In genomic region chr13:50352720-50353491, GRCh38 we compare ENCODE assay signal across 26 cellular contexts.
DNase-seq lines count a peak whose midpoint lies in the region; ATAC-seq and TF ChIP-seq lines count a peak whose summit lies in the region.
"Had no signal": no experiment of that assay in that cellular context is flagged by ENCODE, and none has a peak within 500 bp of the region (broad histone marks: within the 10 kb centered on the region; RNA-seq: fewer than 3 reads in every experiment).

No MANE protein-coding gene starts in this region.

- DNase-seq in left kidney (ENCODE audit: low read depth, low spot score) (peak; percentile 92), GM23338 (ENCODE audit: low spot score) (no peak), NCI-H748 (lab: John Stamatoyannopoulos, UW; ENCODE audit: unreplicated experiment) (no peak), NCI-H128 (lab: John Stamatoyannopoulos, UW; ENCODE audit: unreplicated experiment) (no peak)
- DNase-seq: activated CD4-positive, alpha-beta T cell treated with anti-CD3 and anti-CD28 coated beads, Interleukin-2, amount 50 U/mL, for 4 hours; activated CD4-positive, CD25-positive, alpha-beta regulatory T cell; Caco-2; DND-41; foreskin melanocyte; H9; left ventricle myocardium inferior; midbrain; naive thymus-derived CD8-positive, alpha-beta T cell; NCI-H1048; NCI-H187; NCI-H526; upper lobe of right lung had no signal

- no peaks in the 10 kb centered on the region for H3K4me1 Mint-ChIP-seq in GM23338

- CTCF ChIA-PET in HEK293 (lab: Yijun Ruan, JAX), result interaction anchor here (0.6 kb wide), 3 partner anchors 39 to 647 kb away, joined by 3 read pairs; no protein-coding TSS in a partner anchor

- no peak overlapping the region for H3K9ac ChIP-seq in parathyroid adenoma
- H3K9ac ChIP-seq: BLaER1 had no signal

- no peaks in the 10 kb centered on the region for H3K36me3 Mint-ChIP-seq in GM23338 (ENCODE audit: low read depth)
- H3K36me3 Mint-ChIP-seq: activated naive CD4-positive, alpha-beta T cell treated with anti-CD3 and anti-CD28 coated beads, Interleukin-2, amount 50 U/mL, for 24 hours; naive thymus-derived CD8-positive, alpha-beta T cell had no signal

- no peak overlapping the region for H3K4me3 Mint-ChIP-seq in GM23338
- H3K4me3 Mint-ChIP-seq: activated naive CD4-positive, alpha-beta T cell treated with anti-CD3 and anti-CD28 coated beads, Interleukin-2, amount 50 U/mL, for 24 hours; activated T-helper 17 cell treated with anti-CD3 and anti-CD28 coated beads, Interleukin-2, amount 50 U/mL, for 72 hours; central memory CD8-positive, alpha-beta T cell; H9; naive thymus-derived CD8-positive, alpha-beta T cell had no signal

- H3K79me2 ChIP-seq in parathyroid adenoma (no peaks in the 10 kb centered on the region), GM23338 (replicated peaks; ENCODE audit: insufficient read depth) (no peaks in the 10 kb centered on the region)

- H3K27me3 Mint-ChIP-seq in GM23338 (ENCODE audit: insufficient read depth, low read depth, poor library complexity), result no peaks in the 10 kb centered on the region
- H3K27me3 Mint-ChIP-seq: activated naive CD4-positive, alpha-beta T cell treated with anti-CD3 and anti-CD28 coated beads, Interleukin-2, amount 50 U/mL, for 24 hours; activated T-helper 17 cell treated with anti-CD3 and anti-CD28 coated beads, Interleukin-2, amount 50 U/mL, for 72 hours; central memory CD8-positive, alpha-beta T cell had no signal

- no peak for TF ChIP-seq CTCF in HEK293 (tag by site-specific recombination; IDR thresholded peaks at IDR 0.05)
- TF ChIP-seq CTCF in parathyroid adenoma (IDR thresholded peaks at IDR 0.05), result no peak
- no peak for TF ChIP-seq CTCF in GM23338 (conservative IDR thresholded peaks at IDR 0.05; ENCODE audit: low read depth in 2 of 2)

- H3K9me3 ChIP-seq in HEK293 (ENCODE audit: control insufficient read depth, insufficient read depth, low read depth, low read length) (no peaks in the 10 kb centered on the region), parathyroid adenoma (ENCODE audit: control insufficient read depth, low read length) (no peaks in the 10 kb centered on the region)
- H3K9me3 ChIP-seq: BLaER1, Caco-2, left ventricle myocardium inferior, prostate gland, upper lobe of right lung had no signal

- H3K4me2 ChIP-seq in parathyroid adenoma (ENCODE audit: low read length), result peak overlapping the region; percentile 10
- H3K4me2 ChIP-seq in GM23338, result no peak overlapping the region

- no peaks in the 10 kb centered on the region for H3F3A ChIP-seq in GM23338 (replicated peaks; ENCODE audit: low read depth)

- H3K9me3 Mint-ChIP-seq in GM23338, result no peaks in the 10 kb centered on the region
- H3K9me3 Mint-ChIP-seq: activated naive CD4-positive, alpha-beta T cell treated with anti-CD3 and anti-CD28 coated beads, Interleukin-2, amount 50 U/mL, for 24 hours; activated T-helper 17 cell treated with anti-CD3 and anti-CD28 coated beads, Interleukin-2, amount 50 U/mL, for 72 hours; central memory CD8-positive, alpha-beta T cell; H9; naive thymus-derived CD8-positive, alpha-beta T cell had no signal

- H3K4me1 ChIP-seq in HEK293 (ENCODE audit: control insufficient read depth, insufficient read depth, low read length), result peaks cover 2% of the 10 kb centered on the region; the same call in 1 of the 2 replicates
- H3K4me1 ChIP-seq in parathyroid adenoma, result peaks cover 9% of the 10 kb centered on the region
- H3K4me1 ChIP-seq in GM23338 (ENCODE audit: insufficient read depth), result no peaks in the 10 kb centered on the region

- H3K4me3 ChIP-seq in HEK293 (ENCODE audit: low read depth, low read length) (no peak overlapping the region), parathyroid adenoma (ENCODE audit: low read depth, low read length) (no peak overlapping the region), GM23338 (no peak overlapping the region)
- H3K4me3 ChIP-seq: BLaER1, GM12878, left ventricle myocardium inferior, prostate gland, upper lobe of right lung had no signal

- H3K9me2 ChIP-seq in GM23338 (ENCODE audit: insufficient read depth), result no peaks in the 10 kb centered on the region

- no peak for ATAC-seq in SK-N-SH treated with all-trans-retinoic acid at 6 μM for 48 hours
- ATAC-seq in GM23338, result no peak
- ATAC-seq: GM12878; naive thymus-derived CD8-positive, alpha-beta T cell had no signal

- H3K36me3 ChIP-seq in HEK293 (ENCODE audit: control insufficient read depth in 2 of 2, insufficient read depth in 1 of 2, low read length in 2 of 2) (no peaks in the 10 kb centered on the region), parathyroid adenoma (ENCODE audit: control insufficient read depth, insufficient read depth, low read length) (no peaks in the 10 kb centered on the region), GM23338 (ENCODE audit: insufficient read depth) (no peaks in the 10 kb centered on the region)
- H3K36me3 ChIP-seq: BLaER1, left ventricle myocardium inferior, prostate gland, upper lobe of right lung had no signal

- H4K20me1 ChIP-seq in GM23338 (replicated peaks; ENCODE audit: insufficient read depth), result no peaks in the 10 kb centered on the region
- H4K20me1 ChIP-seq: BLaER1 had no signal

- POLR2A ChIA-PET in HEK293 (lab: Yijun Ruan, JAX), result interaction anchor here (0.5 kb wide), 1 partner anchor 206 kb away, joined by 5 read pairs; no protein-coding TSS in a partner anchor

- H3K27ac ChIP-seq in HEK293 (ENCODE audit: extremely low read depth, low read depth, low read length), result no peak overlapping the region
- H3K27ac ChIP-seq in parathyroid adenoma, result no peak overlapping the region
- H3K27ac ChIP-seq in GM23338 (ENCODE audit: low read depth), result no peak overlapping the region
- H3K27ac ChIP-seq: BLaER1, left ventricle myocardium inferior, prostate gland, upper lobe of right lung had no signal

- H3K27ac Mint-ChIP-seq in GM23338, result no peak overlapping the region
- H3K27ac Mint-ChIP-seq: activated naive CD4-positive, alpha-beta T cell treated with anti-CD3 and anti-CD28 coated beads, Interleukin-2, amount 50 U/mL, for 24 hours; activated T-helper 17 cell treated with anti-CD3 and anti-CD28 coated beads, Interleukin-2, amount 50 U/mL, for 72 hours; H9; naive thymus-derived CD8-positive, alpha-beta T cell had no signal

- H2AFZ ChIP-seq in parathyroid adenoma (no peak overlapping the region), GM23338 (no peak overlapping the region)

- no peaks in the 10 kb centered on the region for H3K27me3 ChIP-seq in parathyroid adenoma (ENCODE audit: control insufficient read depth, insufficient read depth, low read length)
- no peaks in the 10 kb centered on the region for H3K27me3 ChIP-seq in GM23338 (ENCODE audit: insufficient read depth)
- H3K27me3 ChIP-seq: BLaER1, upper lobe of right lung had no signal

TF ChIP-seq in HEK293, 187 proteins besides CTCF, POLR2A, EP300 and RAD21 (continues in another document):
- TF ChIP-seq ZBTB17 (tag by site-specific recombination; IDR thresholded peaks at IDR 0.05), result 0 out of 2 replicates have a peak, but pooled peaks have one; percentile 27
- TF ChIP-seq ZNF211 (tag by site-specific recombination; IDR thresholded peaks at IDR 0.05; ENCODE audit: low read depth), result no peak
- peak; percentile 78 for TF ChIP-seq FEZF1 (tag by site-specific recombination; IDR thresholded peaks at IDR 0.05)

TF ChIP-seq in SK-N-SH treated with all-trans-retinoic acid at 6 μM for 48 hours, 23 proteins besides CTCF, POLR2A, EP300 and RAD21 (continues in another document):
- 0 out of 2 replicates have a peak, but pooled peaks have one; percentile 20 for TF ChIP-seq TSHZ2 (CRISPR knock-in tag; IDR thresholded peaks at IDR 0.05)
